ENCODE assay signal across 8 cellular contexts in the genomic region with DNA sequence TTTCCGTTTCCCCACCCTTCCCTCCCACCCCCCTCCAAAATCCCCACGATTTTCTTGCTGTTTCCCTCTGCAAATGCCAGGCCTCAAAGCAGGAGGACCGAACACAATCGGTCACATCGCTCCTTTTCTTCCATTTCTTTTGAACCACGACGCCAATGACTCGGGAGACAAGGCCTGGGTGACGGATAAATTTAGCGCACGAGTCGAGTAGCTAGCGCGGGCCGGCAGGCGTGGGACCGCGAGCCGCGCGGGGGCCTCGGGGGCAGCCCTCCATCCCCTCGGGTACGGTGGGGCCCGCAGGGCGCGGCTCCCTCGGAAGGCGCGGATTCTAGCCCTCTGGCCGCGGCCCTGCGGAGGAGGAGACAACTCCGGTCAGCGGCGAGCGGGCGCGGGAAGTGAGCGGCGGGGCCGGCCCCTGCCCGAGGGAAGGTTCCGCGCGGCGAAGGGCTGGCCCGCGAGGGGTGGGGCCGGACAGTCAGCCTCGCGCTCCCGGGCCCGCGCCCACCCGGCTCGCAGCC. TPM values are rescaled to one million over a fixed set of nuclear protein-coding genes. Genes with fewer than 3 reads are reported as not detected.
DNase-seq lines count a peak whose midpoint lies in the region; ATAC-seq, FAIRE-seq and TF ChIP-seq lines count a peak whose summit lies in the region.

No MANE protein-coding gene starts in this region.

- no peak for TF ChIP-seq CTCF in pancreas (IDR thresholded peaks at IDR 0.05)

- H3K27me3 ChIP-seq in pancreas = no peaks in the 10 kb centered on the region

- H3K9me3 ChIP-seq in pancreas = no peaks in the 10 kb centered on the region

- FAIRE-seq in pancreas (lab: Jason Lieb, UNC) = no peak

- peak; percentile 13 for DNase-seq in NCI-H2171 treated with DMSO at 0.1 percent for 48 hours (lab: John Stamatoyannopoulos, UW)
- no peak for DNase-seq in NCI-H2171 (lab: John Stamatoyannopoulos, UW)
- DNase-seq in activated T-cell treated with anti-CD3 and anti-CD28 coated beads, Interleukin-2, amount 50 U/mL, for 4 hours = no peak
- peak; percentile 86 for DNase-seq in Right ventricle myocardium superior
- DNase-seq in pancreas = peak in 4 of 6 donors; percentile 62 to 88 (median 82)
- DNase-seq in COLO829 (ENCODE audit: low spot score) = no peak
- DNase-seq in NCI-H2107 treated with DMSO at 0.1 percent for 48 hours (lab: John Stamatoyannopoulos, UW; ENCODE audit: unreplicated experiment) = no peak

- H3K9me3 Mint-ChIP-seq in activated T-cell treated with anti-CD3 and anti-CD28 coated beads, Interleukin-2, amount 50 U/mL, for 4 hours = no peaks in the 10 kb centered on the region

- intact Hi-C loops in Right ventricle myocardium superior (cut with DNase I) (no loop called here), pancreas (cut with DNase I) (no loop called here)

- H3K4me3 Mint-ChIP-seq in activated T-cell treated with anti-CD3 and anti-CD28 coated beads, Interleukin-2, amount 50 U/mL, for 4 hours = peak overlapping the region; percentile 89

- peaks cover 13% of the 10 kb centered on the region for H3K36me3 Mint-ChIP-seq in activated T-cell treated with anti-CD3 and anti-CD28 coated beads, Interleukin-2, amount 50 U/mL, for 4 hours (ENCODE audit: insufficient read depth)

- peaks cover 64% of the 10 kb centered on the region for H3K4me1 Mint-ChIP-seq in activated T-cell treated with anti-CD3 and anti-CD28 coated beads, Interleukin-2, amount 50 U/mL, for 4 hours (ENCODE audit: low read depth)

- ATAC-seq in HG03432 (IDR thresholded peaks at IDR 0.05; ENCODE audit: unreplicated experiment) = peak; percentile 19
- ATAC-seq in activated T-cell treated with anti-CD3 and anti-CD28 coated beads, Interleukin-2, amount 50 U/mL, for 4 hours = peak; percentile 10 to 12
- peak; percentile 42 for ATAC-seq in Right ventricle myocardium superior (ENCODE audit: poor library complexity)
- ATAC-seq in pancreas = peak; percentile 26 to 49 (median 30)

- peak overlapping the region; percentile 94 to 99 (median 97) for H3K27ac ChIP-seq in pancreas

- H3K4me3 ChIP-seq in pancreas = peak overlapping the region; percentile 47 to 70 (median 62)

- peaks cover 38 to 46% (median 43%) of the 10 kb centered on the region in 3 donors for H3K4me1 ChIP-seq in pancreas

- H3K27me3 Mint-ChIP-seq in activated T-cell treated with anti-CD3 and anti-CD28 coated beads, Interleukin-2, amount 50 U/mL, for 4 hours (ENCODE audit: low read depth) = no peaks in the 10 kb centered on the region

- no peaks in the 10 kb centered on the region for H3K36me3 ChIP-seq in pancreas

- 0% methylated on average over 28 to 57 of the region's 57 CpGs for WGBS in pancreas, 2 donors

RNA-seq across cellular contexts. Expression of a gene that starts 0.4 kb away (rescaled TPM):
- 10 to 100 TPM; 65.3 to 76.0 (median 72.8) TPM for total RNA-seq in activated T-cell treated with anti-CD3 and anti-CD28 coated beads, Interleukin-2, amount 50 U/mL, for 4 hours
- total RNA-seq in Right ventricle myocardium superior (17.2 TPM), pancreas (10 to 100 TPM; 16.6 to 32.3 (median 22.2) TPM)
- polyA plus RNA-seq in pancreas = 10 to 100 TPM; 10.9 to 16.8 TPM

RNA-seq across cellular contexts. Expression of a gene that starts 5.4 kb away (rescaled TPM):
- 10 to 100 TPM; 69.9 to 80.4 (median 76.5) TPM for total RNA-seq in activated T-cell treated with anti-CD3 and anti-CD28 coated beads, Interleukin-2, amount 50 U/mL, for 4 hours
- total RNA-seq in Right ventricle myocardium superior = 30.6 TPM
- total RNA-seq in pancreas = 10 to 100 TPM; 20.2 to 35.4 (median 28.3) TPM
- polyA plus RNA-seq in pancreas = 10 to 100 TPM; 14.7 to 36.0 TPM

RNA-seq across cellular contexts. Expression of a gene that starts 18.6 kb away (rescaled TPM):
- 100 to 1,000 TPM; 247 to 280 (median 249) TPM for total RNA-seq in activated T-cell treated with anti-CD3 and anti-CD28 coated beads, Interleukin-2, amount 50 U/mL, for 4 hours
- total RNA-seq in Right ventricle myocardium superior (60.9 TPM), pancreas (10 to 100 TPM; 21.2 to 35.8 (median 30.9) TPM)
- 10 to 100 TPM; 11.6 to 18.6 TPM for polyA plus RNA-seq in pancreas

RNA-seq across cellular contexts. Expression of a gene that starts 43.9 kb away (rescaled TPM):
- total RNA-seq in activated T-cell treated with anti-CD3 and anti-CD28 coated beads, Interleukin-2, amount 50 U/mL, for 4 hours = 1 to 10 TPM; 4.7 to 6.7 (median 4.9) TPM
- 38.3 TPM for total RNA-seq in Right ventricle myocardium superior
- 10 to 100 TPM; 15.3 to 22.9 (median 17.2) TPM for total RNA-seq in pancreas
- polyA plus RNA-seq in pancreas = 10 to 100 TPM; 36.3 to 37.1 TPM

RNA-seq across cellular contexts. Expression of a gene that starts 44.1 kb away (rescaled TPM):
- total RNA-seq in activated T-cell treated with anti-CD3 and anti-CD28 coated beads, Interleukin-2, amount 50 U/mL, for 4 hours = under 1 TPM; 0.46 to 0.86 (median 0.53) TPM
- total RNA-seq in Right ventricle myocardium superior = 0.43 TPM
- total RNA-seq in pancreas = 1 to 10 TPM in 2 of 6 donors, under 1 TPM in 4; 0.22 to 2.0 (median 0.59) TPM
- polyA plus RNA-seq in pancreas = 1 to 10 TPM in 1 of 2 donors, under 1 TPM in 1; 0.77 to 1.4 TPM

Comparison
In these comparisons a context has a peak if more than half of its experiments do, and no peak if none do; other contexts are left out.
1. DNase-seq: peak in NCI-H2171 treated with DMSO at 0.1 percent for 48 hours (single experiment), Right ventricle myocardium superior (single experiment) and pancreas (4 of 6); none in NCI-H2171 (single experiment), activated T-cell treated with anti-CD3 and anti-CD28 coated beads, Interleukin-2, amount 50 U/mL, for 4 hours (single experiment), COLO829 (single experiment) and NCI-H2107 treated with DMSO at 0.1 percent for 48 hours (single experiment).
2. Peak in every context shown above with its lines, with median percentiles within 50 percentile points of each other: ATAC-seq.